ENCODE assay signal across 8 cellular contexts in genomic region chr3:10115326-10116137, GRCh38.
A peak's percentile ranks its signal among the peaks of the same experiment; 100 is the strongest.
DNase-seq lines count a peak whose midpoint lies in the region; ATAC-seq lines count a peak whose summit lies in the region.

TSS of gene BRK1 (plus strand) at chr3:10115675. CDS start at chr3:10115702, 27 bp downstream.

- ATAC-seq in GM19023 (IDR thresholded peaks at IDR 0.05; ENCODE audit: unreplicated experiment) = peak; percentile 97
- ATAC-seq in HG03280 (IDR thresholded peaks at IDR 0.05; ENCODE audit: unreplicated experiment) = peak; percentile 98

- peak; percentile 100 for DNase-seq in AG08396 (ENCODE audit: low spot score)
- peak; percentile 80 for DNase-seq in NCI-H345 treated with DMSO at 0.1 percent for 48 hours (lab: John Stamatoyannopoulos, UW; ENCODE audit: unreplicated experiment)
- DNase-seq in activated CD4-positive, CD25-positive, alpha-beta regulatory T cell (lab: John Stamatoyannopoulos, UW) = peak; percentile 76 to 88 (median 85)
- DNase-seq in central memory CD4-positive, alpha-beta T cell = peak; percentile 91
- DNase-seq in iris pigment epithelial cell (ENCODE audit: low read depth) = peak; percentile 96
- peak; percentile 88 to 92 for DNase-seq in stimulated activated CD4-positive, alpha-beta T cell treated with anti-CD3 and anti-CD28 coated beads, Interleukin-12 subunit alpha, Interleukin-12 subunit beta, amount 100 ng/mL, for 24 hours (ENCODE audit: low read depth in 2 of 2)

Comparison
In these comparisons a context has a peak if more than half of its experiments do, and no peak if none do; other contexts are left out.
1. Peak in every context shown above with its lines: DNase-seq and ATAC-seq.